ENCODE assay signal across 14 cellular contexts in the genomic region with DNA sequence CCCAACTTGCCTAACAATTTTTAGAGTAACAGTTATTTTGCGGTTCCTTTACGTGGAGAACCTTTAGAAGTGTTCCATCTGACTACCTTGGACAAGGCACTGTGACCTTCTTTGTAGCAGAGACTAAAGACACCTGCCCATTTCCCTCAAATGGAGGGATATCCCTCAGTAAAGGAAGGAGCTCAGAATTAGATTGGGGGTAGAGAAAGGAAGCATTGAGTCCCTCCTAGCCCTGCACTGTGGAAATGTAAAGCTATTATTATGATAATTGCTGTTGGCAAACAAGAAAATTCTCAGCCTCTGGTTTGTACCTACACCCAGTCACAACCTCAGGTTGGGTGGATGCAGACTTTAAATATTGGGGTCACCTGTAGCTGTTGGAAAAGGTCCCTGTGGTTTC.
DNase-seq lines count a peak whose midpoint lies in the region; ATAC-seq and TF ChIP-seq lines count a peak whose summit lies in the region.
"Had no signal": no experiment of that assay in that cellular context is flagged by ENCODE, and none has a peak within 500 bp of the region (broad histone marks: within the 10 kb centered on the region; RNA-seq: fewer than 3 reads in every experiment).

No MANE protein-coding gene starts in this region.

- DNase-seq in breast epithelium (ENCODE audit: low spot score in 2 of 2) (no peak), MCF 10A (ENCODE audit: unreplicated experiment) (no peak), coronary artery (ENCODE audit: low spot score) (no peak), type B pancreatic cell (ENCODE audit: extremely low spot score, unreplicated experiment) (no peak), NCI-H226 (no peak)
- DNase-seq in activated T-cell treated with anti-CD3 and anti-CD28 coated beads, Interleukin-2, amount 50 U/mL, for 24 hours, result no peak
- DNase-seq: amniotic stem cell; DND-41; natural killer cell; stimulated activated CD4-positive, alpha-beta T cell treated with anti-CD3 and anti-CD28 coated beads, Interleukin-4, amount 100 ng/mL, for 4 hours; substantia nigra had no signal

- H3K9me3 ChIP-seq in breast epithelium (no peaks in the 10 kb centered on the region), muscle layer of duodenum (ENCODE audit: control insufficient read depth in 1 of 2, low read length in 2 of 2) (no peaks in the 10 kb centered on the region)

- peaks cover 6 to 42% of the 10 kb centered on the region in 2 donors for H3K4me1 ChIP-seq in breast epithelium
- peaks cover 22 to 32% of the 10 kb centered on the region in 2 donors for H3K4me1 ChIP-seq in muscle layer of duodenum (ENCODE audit: control insufficient read depth in 1 of 2, insufficient read depth in 2 of 2, low read length in 2 of 2)

- CTCF ChIA-PET in MCF 10A (lab: Yijun Ruan, JAX), result interaction anchor here (0.6 to 3.7 kb wide), 13 partner anchors 8 to 274 kb away, joined by 3 to 35 read pairs (median 7); no protein-coding TSS in a partner anchor

- H3K4me3 Mint-ChIP-seq in MCF 10A (ENCODE audit: unreplicated experiment) (no peak overlapping the region), type B pancreatic cell (no peak overlapping the region)
- H3K4me3 Mint-ChIP-seq in activated T-cell treated with anti-CD3 and anti-CD28 coated beads, Interleukin-2, amount 50 U/mL, for 24 hours, result no peak overlapping the region
- H3K4me3 Mint-ChIP-seq: natural killer cell had no signal

- H3K36me3 Mint-ChIP-seq in MCF 10A (ENCODE audit: insufficient read depth, unreplicated experiment) (peaks cover 11% of the 10 kb centered on the region), type B pancreatic cell (no peaks in the 10 kb centered on the region)
- no peaks in the 10 kb centered on the region for H3K36me3 Mint-ChIP-seq in activated T-cell treated with anti-CD3 and anti-CD28 coated beads, Interleukin-2, amount 50 U/mL, for 24 hours (ENCODE audit: low read depth)
- H3K36me3 Mint-ChIP-seq: natural killer cell had no signal

- H3K27me3 Mint-ChIP-seq in MCF 10A (ENCODE audit: insufficient read depth, unreplicated experiment), result no peaks in the 10 kb centered on the region
- H3K27me3 Mint-ChIP-seq in type B pancreatic cell, result no peaks in the 10 kb centered on the region
- H3K27me3 Mint-ChIP-seq in activated T-cell treated with anti-CD3 and anti-CD28 coated beads, Interleukin-2, amount 50 U/mL, for 24 hours, result no peaks in the 10 kb centered on the region

- H3K27ac Mint-ChIP-seq in MCF 10A (ENCODE audit: low read depth, unreplicated experiment) (no peak overlapping the region), type B pancreatic cell (peak overlapping the region; percentile 85)
- no peak overlapping the region for H3K27ac Mint-ChIP-seq in activated T-cell treated with anti-CD3 and anti-CD28 coated beads, Interleukin-2, amount 50 U/mL, for 24 hours
- H3K27ac Mint-ChIP-seq: natural killer cell had no signal

- H3K9me3 Mint-ChIP-seq in MCF 10A (ENCODE audit: unreplicated experiment), result no peaks in the 10 kb centered on the region
- H3K9me3 Mint-ChIP-seq in type B pancreatic cell, result no peaks in the 10 kb centered on the region
- no peaks in the 10 kb centered on the region for H3K9me3 Mint-ChIP-seq in activated T-cell treated with anti-CD3 and anti-CD28 coated beads, Interleukin-2, amount 50 U/mL, for 24 hours
- H3K9me3 Mint-ChIP-seq: natural killer cell had no signal

- no peak for ATAC-seq in GM18519 (IDR thresholded peaks at IDR 0.05; ENCODE audit: low FRiP score, unreplicated experiment)
- ATAC-seq: K562, natural killer cell had no signal

- H3K27me3 ChIP-seq in breast epithelium, result no peaks in the 10 kb centered on the region
- no peaks in the 10 kb centered on the region for H3K27me3 ChIP-seq in muscle layer of duodenum (ENCODE audit: low read depth, low read length)

- intact Hi-C loops in breast epithelium (cut with DNase I; ENCODE audit: low total_unique reads), result no loop called here
- intact Hi-C loops in MCF 10A (cut with micrococcal nuclease), result loop anchor here (1.0 to 2.0 kb wide), 2 partner anchors 27 to 51 kb away; no protein-coding TSS in a partner anchor

- no peak overlapping the region for H3K4me3 ChIP-seq in breast epithelium
- no peak overlapping the region for H3K4me3 ChIP-seq in coronary artery
- no peak overlapping the region for H3K4me3 ChIP-seq in muscle layer of duodenum (ENCODE audit: low read depth in 1 of 2, low read length in 2 of 2)
- H3K4me3 ChIP-seq: K562 had no signal

- H3K4me1 Mint-ChIP-seq in MCF 10A (ENCODE audit: insufficient read depth, unreplicated experiment) (peaks cover 58% of the 10 kb centered on the region), type B pancreatic cell (ENCODE audit: unreplicated experiment) (peaks cover 55% of the 10 kb centered on the region)
- H3K4me1 Mint-ChIP-seq in activated T-cell treated with anti-CD3 and anti-CD28 coated beads, Interleukin-2, amount 50 U/mL, for 24 hours (ENCODE audit: low read depth), result peaks cover 6% of the 10 kb centered on the region
- H3K4me1 Mint-ChIP-seq: natural killer cell had no signal

- POLR2A ChIA-PET in MCF 10A (lab: Yijun Ruan, JAX), result interaction anchor here (0.8 to 15.4 kb wide), 11 partner anchors 10 to 263 kb away, joined by 3 to 427 read pairs (median 17); no protein-coding TSS in a partner anchor

- TF ChIP-seq CTCF in breast epithelium (IDR thresholded peaks at IDR 0.05), result no peak
- no peak for TF ChIP-seq CTCF in MCF 10A (IDR thresholded peaks at IDR 0.05; ENCODE audit: unreplicated experiment)
- TF ChIP-seq CTCF in coronary artery (IDR thresholded peaks at IDR 0.05), result no peak
- TF ChIP-seq CTCF in type B pancreatic cell (conservative IDR thresholded peaks at IDR 0.05), result no peak

- H3K36me3 ChIP-seq in breast epithelium (no peaks in the 10 kb centered on the region), muscle layer of duodenum (ENCODE audit: control insufficient read depth in 1 of 2, insufficient read depth in 2 of 2, low read length in 2 of 2) (no peaks in the 10 kb centered on the region)

- BruUV-seq in MCF 10A (replicated peaks; lab: Mats Ljungman, UMichigan), result no TSS peak

- TF ChIP-seq POLR2A in breast epithelium (IDR thresholded peaks at IDR 0.05), result no peak

- H3K27ac ChIP-seq in breast epithelium (peak overlapping the region; percentile 87 to 93), coronary artery (peak overlapping the region; percentile 13 to 88), muscle layer of duodenum (ENCODE audit: low read length) (peak overlapping the region; percentile 70)
